Comparison of ENCODE assay signal across 1 cellular context in the genomic region with DNA sequence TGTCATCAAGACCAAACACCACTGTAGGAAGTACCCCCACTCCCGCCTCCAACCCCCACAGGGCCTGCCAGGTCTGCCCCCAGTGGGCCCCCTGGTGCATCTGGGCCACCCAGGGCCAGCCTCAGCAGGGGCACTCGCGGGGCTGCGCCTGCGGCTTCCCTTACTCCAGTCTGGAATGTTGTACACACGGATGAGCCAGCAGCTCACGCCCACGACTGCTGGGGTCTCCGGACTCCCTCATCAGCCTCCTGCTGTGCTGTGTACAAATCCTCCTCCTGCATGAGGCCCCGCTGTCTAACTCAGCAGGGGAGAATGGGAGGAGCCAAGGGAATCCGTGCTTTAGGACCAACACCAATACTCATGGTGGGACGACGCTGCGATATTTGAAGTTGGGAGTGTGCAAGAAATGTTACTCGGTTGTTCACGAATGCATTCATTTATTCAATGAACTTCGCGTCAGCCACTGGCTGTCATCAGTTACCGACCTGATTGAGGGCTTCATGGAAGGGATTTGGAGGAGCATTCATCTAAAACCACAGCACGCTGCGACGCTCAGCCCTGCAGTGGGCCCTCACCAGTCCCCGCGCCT.
TF ChIP-seq lines count a peak whose summit lies in the region.

No MANE protein-coding gene starts in this region.

TF ChIP-seq in HepG2, 621 proteins besides CTCF, POLR2A, EP300 and RAD21 (continued from another document and continues in another):
- TF ChIP-seq, protein P1, sequence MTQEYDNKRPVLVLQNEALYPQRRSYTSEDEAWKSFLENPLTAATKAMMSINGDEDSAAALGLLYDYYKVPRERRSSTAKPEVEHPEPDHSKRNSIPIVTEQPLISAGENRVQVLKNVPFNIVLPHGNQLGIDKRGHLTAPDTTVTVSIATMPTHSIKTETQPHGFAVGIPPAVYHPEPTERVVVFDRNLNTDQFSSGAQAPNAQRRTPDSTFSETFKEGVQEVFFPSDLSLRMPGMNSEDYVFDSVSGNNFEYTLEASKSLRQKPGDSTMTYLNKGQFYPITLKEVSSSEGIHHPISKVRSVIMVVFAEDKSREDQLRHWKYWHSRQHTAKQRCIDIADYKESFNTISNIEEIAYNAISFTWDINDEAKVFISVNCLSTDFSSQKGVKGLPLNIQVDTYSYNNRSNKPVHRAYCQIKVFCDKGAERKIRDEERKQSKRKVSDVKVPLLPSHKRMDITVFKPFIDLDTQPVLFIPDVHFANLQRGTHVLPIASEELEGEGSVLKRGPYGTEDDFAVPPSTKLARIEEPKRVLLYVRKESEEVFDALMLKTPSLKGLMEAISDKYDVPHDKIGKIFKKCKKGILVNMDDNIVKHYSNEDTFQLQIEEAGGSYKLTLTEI (CRISPR knock-in tag; conservative IDR thresholded peaks at IDR 0.05), result no peak
- TF ChIP-seq, protein P2, sequence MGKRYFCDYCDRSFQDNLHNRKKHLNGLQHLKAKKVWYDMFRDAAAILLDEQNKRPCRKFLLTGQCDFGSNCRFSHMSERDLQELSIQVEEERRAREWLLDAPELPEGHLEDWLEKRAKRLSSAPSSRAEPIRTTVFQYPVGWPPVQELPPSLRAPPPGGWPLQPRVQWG (CRISPR knock-in tag; IDR thresholded peaks at IDR 0.05; ENCODE audit: borderline replicate concordance, low read depth), result no peak
- TF ChIP-seq, protein P3, sequence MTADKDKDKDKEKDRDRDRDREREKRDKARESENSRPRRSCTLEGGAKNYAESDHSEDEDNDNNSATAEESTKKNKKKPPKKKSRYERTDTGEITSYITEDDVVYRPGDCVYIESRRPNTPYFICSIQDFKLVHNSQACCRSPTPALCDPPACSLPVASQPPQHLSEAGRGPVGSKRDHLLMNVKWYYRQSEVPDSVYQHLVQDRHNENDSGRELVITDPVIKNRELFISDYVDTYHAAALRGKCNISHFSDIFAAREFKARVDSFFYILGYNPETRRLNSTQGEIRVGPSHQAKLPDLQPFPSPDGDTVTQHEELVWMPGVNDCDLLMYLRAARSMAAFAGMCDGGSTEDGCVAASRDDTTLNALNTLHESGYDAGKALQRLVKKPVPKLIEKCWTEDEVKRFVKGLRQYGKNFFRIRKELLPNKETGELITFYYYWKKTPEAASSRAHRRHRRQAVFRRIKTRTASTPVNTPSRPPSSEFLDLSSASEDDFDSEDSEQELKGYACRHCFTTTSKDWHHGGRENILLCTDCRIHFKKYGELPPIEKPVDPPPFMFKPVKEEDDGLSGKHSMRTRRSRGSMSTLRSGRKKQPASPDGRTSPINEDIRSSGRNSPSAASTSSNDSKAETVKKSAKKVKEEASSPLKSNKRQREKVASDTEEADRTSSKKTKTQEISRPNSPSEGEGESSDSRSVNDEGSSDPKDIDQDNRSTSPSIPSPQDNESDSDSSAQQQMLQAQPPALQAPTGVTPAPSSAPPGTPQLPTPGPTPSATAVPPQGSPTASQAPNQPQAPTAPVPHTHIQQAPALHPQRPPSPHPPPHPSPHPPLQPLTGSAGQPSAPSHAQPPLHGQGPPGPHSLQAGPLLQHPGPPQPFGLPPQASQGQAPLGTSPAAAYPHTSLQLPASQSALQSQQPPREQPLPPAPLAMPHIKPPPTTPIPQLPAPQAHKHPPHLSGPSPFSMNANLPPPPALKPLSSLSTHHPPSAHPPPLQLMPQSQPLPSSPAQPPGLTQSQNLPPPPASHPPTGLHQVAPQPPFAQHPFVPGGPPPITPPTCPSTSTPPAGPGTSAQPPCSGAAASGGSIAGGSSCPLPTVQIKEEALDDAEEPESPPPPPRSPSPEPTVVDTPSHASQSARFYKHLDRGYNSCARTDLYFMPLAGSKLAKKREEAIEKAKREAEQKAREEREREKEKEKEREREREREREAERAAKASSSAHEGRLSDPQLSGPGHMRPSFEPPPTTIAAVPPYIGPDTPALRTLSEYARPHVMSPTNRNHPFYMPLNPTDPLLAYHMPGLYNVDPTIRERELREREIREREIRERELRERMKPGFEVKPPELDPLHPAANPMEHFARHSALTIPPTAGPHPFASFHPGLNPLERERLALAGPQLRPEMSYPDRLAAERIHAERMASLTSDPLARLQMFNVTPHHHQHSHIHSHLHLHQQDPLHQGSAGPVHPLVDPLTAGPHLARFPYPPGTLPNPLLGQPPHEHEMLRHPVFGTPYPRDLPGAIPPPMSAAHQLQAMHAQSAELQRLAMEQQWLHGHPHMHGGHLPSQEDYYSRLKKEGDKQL (CRISPR knock-in tag; IDR thresholded peaks at IDR 0.05; ENCODE audit: low read depth), result peak; percentile 4; the same call in 1 of the 2 replicates
- TF ChIP-seq ZNF589 (CRISPR knock-in tag; conservative IDR thresholded peaks at IDR 0.05) (no peak), ZSCAN12 (CRISPR knock-in tag; IDR thresholded peaks at IDR 0.05) (no peak), KMT2B (CRISPR knock-in tag; IDR thresholded peaks at IDR 0.05) (peak; percentile 39; the same call in 1 of the 2 replicates), U2AF1 (optimal IDR thresholded peaks at IDR 0.05; ENCODE audit: low read depth, low read length) (no peak), ZNF17 (CRISPR knock-in tag; IDR thresholded peaks at IDR 0.05) (no peak), GZF1 (CRISPR knock-in tag; IDR thresholded peaks at IDR 0.05) (no peak), KDM3A (CRISPR knock-in tag; IDR thresholded peaks at IDR 0.05; ENCODE audit: low read depth) (no peak; the same call in 1 of the 2 replicates), ZNF205 (CRISPR knock-in tag; IDR thresholded peaks at IDR 0.05) (0 out of 2 replicates have a peak, but pooled peaks have one; percentile 15), FOSL2 (CRISPR knock-in tag; IDR thresholded peaks at IDR 0.05) (peak; percentile 47; the same call in 1 of the 2 replicates), GATA4 (IDR thresholded peaks at IDR 0.05; ENCODE audit: borderline replicate concordance, low read depth) (no peak), ZNF260 (CRISPR knock-in tag; IDR thresholded peaks at IDR 0.05; ENCODE audit: borderline replicate concordance, low read depth) (no peak), ZNF510 (CRISPR knock-in tag; IDR thresholded peaks at IDR 0.05; ENCODE audit: low read depth) (no peak; the same call in 1 of the 2 replicates), ZSCAN21 (CRISPR knock-in tag; IDR thresholded peaks at IDR 0.05; ENCODE audit: borderline replicate concordance) (no peak), ZNF564 (CRISPR knock-in tag; IDR thresholded peaks at IDR 0.05) (no peak), KLF13 (CRISPR knock-in tag; IDR thresholded peaks at IDR 0.05) (no peak), NCOR1 (IDR thresholded peaks at IDR 0.05; ENCODE audit: borderline replicate concordance, low read length) (no peak), ZNF33A (CRISPR knock-in tag; IDR thresholded peaks at IDR 0.05; ENCODE audit: borderline replicate concordance) (no peak), ZNF136 (CRISPR knock-in tag; IDR thresholded peaks at IDR 0.05; ENCODE audit: low read depth) (no peak), ZNF670 (CRISPR knock-in tag; IDR thresholded peaks at IDR 0.05; ENCODE audit: borderline replicate concordance) (0 out of 2 replicates have a peak, but pooled peaks have one; percentile 91), ZNF891 (CRISPR knock-in tag; IDR thresholded peaks at IDR 0.05) (no peak), ZNF3 (CRISPR knock-in tag; IDR thresholded peaks at IDR 0.05) (no peak), CEBPG (CRISPR knock-in tag; IDR thresholded peaks at IDR 0.05) (no peak), ZNF772 (CRISPR knock-in tag; IDR thresholded peaks at IDR 0.05) (no peak), ZNF468 (CRISPR knock-in tag; IDR thresholded peaks at IDR 0.05) (no peak; the same call in 1 of the 2 replicates), ZNF605 (CRISPR knock-in tag; IDR thresholded peaks at IDR 0.05) (peak; percentile 91), ZBTB7B (CRISPR knock-in tag; IDR thresholded peaks at IDR 0.05) (no peak), ZNF782 (CRISPR knock-in tag; IDR thresholded peaks at IDR 0.05; ENCODE audit: borderline replicate concordance) (no peak), ATF1 (CRISPR knock-in tag; IDR thresholded peaks at IDR 0.05) (no peak), ZNF441 (CRISPR knock-in tag; IDR thresholded peaks at IDR 0.05; ENCODE audit: borderline replicate concordance) (no peak), AKAP8 (CRISPR knock-in tag; IDR thresholded peaks at IDR 0.05) (no peak), SNAPC2 (CRISPR knock-in tag; IDR thresholded peaks at IDR 0.05) (no peak)
- TF ChIP-seq, protein P4, sequence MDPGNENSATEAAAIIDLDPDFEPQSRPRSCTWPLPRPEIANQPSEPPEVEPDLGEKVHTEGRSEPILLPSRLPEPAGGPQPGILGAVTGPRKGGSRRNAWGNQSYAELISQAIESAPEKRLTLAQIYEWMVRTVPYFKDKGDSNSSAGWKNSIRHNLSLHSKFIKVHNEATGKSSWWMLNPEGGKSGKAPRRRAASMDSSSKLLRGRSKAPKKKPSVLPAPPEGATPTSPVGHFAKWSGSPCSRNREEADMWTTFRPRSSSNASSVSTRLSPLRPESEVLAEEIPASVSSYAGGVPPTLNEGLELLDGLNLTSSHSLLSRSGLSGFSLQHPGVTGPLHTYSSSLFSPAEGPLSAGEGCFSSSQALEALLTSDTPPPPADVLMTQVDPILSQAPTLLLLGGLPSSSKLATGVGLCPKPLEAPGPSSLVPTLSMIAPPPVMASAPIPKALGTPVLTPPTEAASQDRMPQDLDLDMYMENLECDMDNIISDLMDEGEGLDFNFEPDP (CRISPR knock-in tag; conservative IDR thresholded peaks at IDR 0.05), result peak; percentile 99
- TF ChIP-seq, protein P5, sequence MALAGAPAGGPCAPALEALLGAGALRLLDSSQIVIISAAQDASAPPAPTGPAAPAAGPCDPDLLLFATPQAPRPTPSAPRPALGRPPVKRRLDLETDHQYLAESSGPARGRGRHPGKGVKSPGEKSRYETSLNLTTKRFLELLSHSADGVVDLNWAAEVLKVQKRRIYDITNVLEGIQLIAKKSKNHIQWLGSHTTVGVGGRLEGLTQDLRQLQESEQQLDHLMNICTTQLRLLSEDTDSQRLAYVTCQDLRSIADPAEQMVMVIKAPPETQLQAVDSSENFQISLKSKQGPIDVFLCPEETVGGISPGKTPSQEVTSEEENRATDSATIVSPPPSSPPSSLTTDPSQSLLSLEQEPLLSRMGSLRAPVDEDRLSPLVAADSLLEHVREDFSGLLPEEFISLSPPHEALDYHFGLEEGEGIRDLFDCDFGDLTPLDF (CRISPR knock-in tag; IDR thresholded peaks at IDR 0.05), result no peak
- TF ChIP-seq, protein P6, sequence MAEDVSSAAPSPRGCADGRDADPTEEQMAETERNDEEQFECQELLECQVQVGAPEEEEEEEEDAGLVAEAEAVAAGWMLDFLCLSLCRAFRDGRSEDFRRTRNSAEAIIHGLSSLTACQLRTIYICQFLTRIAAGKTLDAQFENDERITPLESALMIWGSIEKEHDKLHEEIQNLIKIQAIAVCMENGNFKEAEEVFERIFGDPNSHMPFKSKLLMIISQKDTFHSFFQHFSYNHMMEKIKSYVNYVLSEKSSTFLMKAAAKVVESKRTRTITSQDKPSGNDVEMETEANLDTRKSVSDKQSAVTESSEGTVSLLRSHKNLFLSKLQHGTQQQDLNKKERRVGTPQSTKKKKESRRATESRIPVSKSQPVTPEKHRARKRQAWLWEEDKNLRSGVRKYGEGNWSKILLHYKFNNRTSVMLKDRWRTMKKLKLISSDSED (CRISPR knock-in tag; IDR thresholded peaks at IDR 0.05), result no peak
- TF ChIP-seq, protein P7, sequence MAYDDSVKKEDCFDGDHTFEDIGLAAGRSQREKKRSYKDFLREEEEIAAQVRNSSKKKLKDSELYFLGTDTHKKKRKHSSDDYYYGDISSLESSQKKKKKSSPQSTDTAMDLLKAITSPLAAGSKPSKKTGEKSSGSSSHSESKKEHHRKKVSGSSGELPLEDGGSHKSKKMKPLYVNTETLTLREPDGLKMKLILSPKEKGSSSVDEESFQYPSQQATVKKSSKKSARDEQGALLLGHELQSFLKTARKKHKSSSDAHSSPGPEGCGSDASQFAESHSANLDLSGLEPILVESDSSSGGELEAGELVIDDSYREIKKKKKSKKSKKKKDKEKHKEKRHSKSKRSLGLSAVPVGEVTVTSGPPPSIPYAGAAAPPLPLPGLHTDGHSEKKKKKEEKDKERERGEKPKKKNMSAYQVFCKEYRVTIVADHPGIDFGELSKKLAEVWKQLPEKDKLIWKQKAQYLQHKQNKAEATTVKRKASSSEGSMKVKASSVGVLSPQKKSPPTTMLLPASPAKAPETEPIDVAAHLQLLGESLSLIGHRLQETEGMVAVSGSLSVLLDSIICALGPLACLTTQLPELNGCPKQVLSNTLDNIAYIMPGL (CRISPR knock-in tag; IDR thresholded peaks at IDR 0.05; ENCODE audit: borderline replicate concordance in 1 of 2, low read depth in 1 of 2), result no peak
- TF ChIP-seq, protein P8, sequence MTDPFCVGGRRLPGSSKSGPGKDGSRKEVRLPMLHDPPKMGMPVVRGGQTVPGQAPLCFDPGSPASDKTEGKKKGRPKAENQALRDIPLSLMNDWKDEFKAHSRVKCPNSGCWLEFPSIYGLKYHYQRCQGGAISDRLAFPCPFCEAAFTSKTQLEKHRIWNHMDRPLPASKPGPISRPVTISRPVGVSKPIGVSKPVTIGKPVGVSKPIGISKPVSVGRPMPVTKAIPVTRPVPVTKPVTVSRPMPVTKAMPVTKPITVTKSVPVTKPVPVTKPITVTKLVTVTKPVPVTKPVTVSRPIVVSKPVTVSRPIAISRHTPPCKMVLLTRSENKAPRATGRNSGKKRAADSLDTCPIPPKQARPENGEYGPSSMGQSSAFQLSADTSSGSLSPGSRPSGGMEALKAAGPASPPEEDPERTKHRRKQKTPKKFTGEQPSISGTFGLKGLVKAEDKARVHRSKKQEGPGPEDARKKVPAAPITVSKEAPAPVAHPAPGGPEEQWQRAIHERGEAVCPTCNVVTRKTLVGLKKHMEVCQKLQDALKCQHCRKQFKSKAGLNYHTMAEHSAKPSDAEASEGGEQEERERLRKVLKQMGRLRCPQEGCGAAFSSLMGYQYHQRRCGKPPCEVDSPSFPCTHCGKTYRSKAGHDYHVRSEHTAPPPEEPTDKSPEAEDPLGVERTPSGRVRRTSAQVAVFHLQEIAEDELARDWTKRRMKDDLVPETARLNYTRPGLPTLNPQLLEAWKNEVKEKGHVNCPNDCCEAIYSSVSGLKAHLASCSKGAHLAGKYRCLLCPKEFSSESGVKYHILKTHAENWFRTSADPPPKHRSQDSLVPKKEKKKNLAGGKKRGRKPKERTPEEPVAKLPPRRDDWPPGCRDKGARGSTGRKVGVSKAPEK (CRISPR knock-in tag; IDR thresholded peaks at IDR 0.05; ENCODE audit: borderline replicate concordance), result no peak
- TF ChIP-seq, protein P9, sequence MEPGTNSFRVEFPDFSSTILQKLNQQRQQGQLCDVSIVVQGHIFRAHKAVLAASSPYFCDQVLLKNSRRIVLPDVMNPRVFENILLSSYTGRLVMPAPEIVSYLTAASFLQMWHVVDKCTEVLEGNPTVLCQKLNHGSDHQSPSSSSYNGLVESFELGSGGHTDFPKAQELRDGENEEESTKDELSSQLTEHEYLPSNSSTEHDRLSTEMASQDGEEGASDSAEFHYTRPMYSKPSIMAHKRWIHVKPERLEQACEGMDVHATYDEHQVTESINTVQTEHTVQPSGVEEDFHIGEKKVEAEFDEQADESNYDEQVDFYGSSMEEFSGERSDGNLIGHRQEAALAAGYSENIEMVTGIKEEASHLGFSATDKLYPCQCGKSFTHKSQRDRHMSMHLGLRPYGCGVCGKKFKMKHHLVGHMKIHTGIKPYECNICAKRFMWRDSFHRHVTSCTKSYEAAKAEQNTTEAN (CRISPR knock-in tag; conservative IDR thresholded peaks at IDR 0.05), result no peak; the same call in 1 of the 2 replicates
- TF ChIP-seq, protein P10, sequence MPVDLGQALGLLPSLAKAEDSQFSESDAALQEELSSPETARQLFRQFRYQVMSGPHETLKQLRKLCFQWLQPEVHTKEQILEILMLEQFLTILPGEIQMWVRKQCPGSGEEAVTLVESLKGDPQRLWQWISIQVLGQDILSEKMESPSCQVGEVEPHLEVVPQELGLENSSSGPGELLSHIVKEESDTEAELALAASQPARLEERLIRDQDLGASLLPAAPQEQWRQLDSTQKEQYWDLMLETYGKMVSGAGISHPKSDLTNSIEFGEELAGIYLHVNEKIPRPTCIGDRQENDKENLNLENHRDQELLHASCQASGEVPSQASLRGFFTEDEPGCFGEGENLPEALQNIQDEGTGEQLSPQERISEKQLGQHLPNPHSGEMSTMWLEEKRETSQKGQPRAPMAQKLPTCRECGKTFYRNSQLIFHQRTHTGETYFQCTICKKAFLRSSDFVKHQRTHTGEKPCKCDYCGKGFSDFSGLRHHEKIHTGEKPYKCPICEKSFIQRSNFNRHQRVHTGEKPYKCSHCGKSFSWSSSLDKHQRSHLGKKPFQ (CRISPR knock-in tag; IDR thresholded peaks at IDR 0.05; ENCODE audit: insufficient replicate concordance), result no peak
